Comparison of ENCODE assay signal across 31 cellular contexts in the genomic region with DNA sequence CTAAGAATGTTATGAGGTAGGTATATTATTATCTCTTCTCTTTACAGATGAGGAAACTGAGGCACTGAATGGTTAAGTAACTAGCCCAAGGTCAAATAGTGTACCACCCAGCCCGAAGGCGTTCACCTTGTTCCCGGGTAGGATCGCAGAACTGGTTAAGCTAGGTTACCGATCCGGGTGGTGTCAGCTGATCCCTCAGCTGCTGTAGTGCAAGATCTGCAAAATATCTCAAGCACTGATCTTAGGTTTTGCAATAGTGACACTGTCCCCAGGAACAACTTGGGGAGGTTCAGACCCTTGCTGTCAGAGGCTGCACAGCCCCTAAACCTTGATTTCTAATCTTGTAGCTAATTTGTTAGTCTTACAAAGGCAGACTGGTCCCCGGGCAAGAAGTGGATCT. TPM values are rescaled to one million over a fixed set of nuclear protein-coding genes. Genes with fewer than 3 reads are reported as not detected.
"Had no signal": no experiment of that assay in that cellular context is flagged by ENCODE, and none has a peak within 500 bp of the region (broad histone marks: within the 10 kb centered on the region; RNA-seq: fewer than 3 reads in every experiment).

No MANE protein-coding gene starts in this region.

- H3K79me2 ChIP-seq: hepatocyte had no signal

- H3K4me3 ChIP-seq: body of pancreas, cardiac muscle cell, colonic mucosa, gastroesophageal sphincter, hepatocyte, psoas muscle, sigmoid colon, suprapubic skin, tibial nerve, vagina had no signal

- H3K9me3 ChIP-seq: body of pancreas, colonic mucosa, neutrophil, psoas muscle, vagina had no signal

- H3K36me3 ChIP-seq: cardiac muscle cell, colonic mucosa, gastroesophageal sphincter, neutrophil, sigmoid colon, suprapubic skin, tibial nerve, vagina had no signal

- FAIRE-seq: small intestine had no signal

- ATAC-seq: activated naive CD4-positive, alpha-beta T cell treated with anti-CD3 and anti-CD28 coated beads, Interleukin-2, amount 50 U/mL, for 72 hours; activated T-cell treated with anti-CD3 and anti-CD28 coated beads, Interleukin-2, amount 50 U/mL, for 72 hours; body of pancreas; gastroesophageal sphincter; psoas muscle; stimulated activated memory B cell treated with anti-CD40 and anti-IgM and Interleukin-4, amounts not matched to agents 10 μg/mL and 1 μg/mL and 100 μg/mL, for 72 hours had no signal

- H2AFZ ChIP-seq: hepatocyte had no signal

- H3K4me1 ChIP-seq: body of pancreas, colonic mucosa, gastroesophageal sphincter, psoas muscle, sigmoid colon, tibial nerve, vagina had no signal

- DNase-seq: activated CD4-positive, alpha-beta T cell treated with anti-CD3 and anti-CD28 coated beads for 4 hours; activated CD4-positive, alpha-beta T cell treated with anti-CD3 and anti-CD28 coated beads, Interleukin-2, amount 50 U/mL, for 4 hours; activated naive CD4-positive, alpha-beta T cell; activated T-cell treated with anti-CD3 and anti-CD28 coated beads for 4 hours; activated T-cell treated with anti-CD3 and anti-CD28 coated beads, Interleukin-2, amount 50 U/mL, for 72 hours; body of pancreas; cerebellar nuclear complex; colonic mucosa; effector memory CD4-positive, alpha-beta T cell; erythroblast; islet precursor cell; mammary epithelial cell; psoas muscle; sigmoid colon; small intestine; stimulated activated CD4-positive, alpha-beta T cell treated with anti-CD3 and anti-CD28 coated beads, Interleukin-1b, Interleukin-23, amount 100 ng/mL, for 48 hours; stimulated activated CD4-positive, alpha-beta T cell treated with anti-CD3 and anti-CD28 coated beads, Interleukin-4, amount 100 ng/mL, for 4 hours; stimulated activated CD8-positive, alpha-beta memory T cell treated with anti-CD3 and anti-CD28 coated beads, Interleukin-4, amount 100 ng/mL, for 48 hours; T-helper 1 cell had no signal

- H3K27me3 ChIP-seq: body of pancreas, cardiac muscle cell, colonic mucosa, hepatocyte, vagina had no signal

- H3K4me2 ChIP-seq: hepatocyte had no signal

- H3K27ac ChIP-seq: body of pancreas, cardiac muscle cell, colonic mucosa, gastroesophageal sphincter, hepatocyte, neutrophil, psoas muscle, sigmoid colon, suprapubic skin, tibial nerve, vagina had no signal

RNA-seq across cellular contexts. Expression of a gene that starts 28.1 kb away (rescaled TPM):
- total RNA-seq: activated naive CD4-positive, alpha-beta T cell treated with anti-CD3 and anti-CD28 coated beads, Interleukin-2, amount 50 U/mL, for 72 hours; activated T-cell treated with anti-CD3 and anti-CD28 coated beads, Interleukin-2, amount 50 U/mL, for 72 hours; fibroblast of lung; fibroblast of villous mesenchyme; mammary epithelial cell; osteocyte had no signal
- polyA plus RNA-seq: cardiac muscle cell, fibroblast of lung had no signal
